In genomic region chr3:163626753-163627152, GRCh38 we compare ENCODE assay signal across 24 cellular contexts.
"Had no signal": no experiment of that assay in that cellular context is flagged by ENCODE, and none has a peak within 500 bp of the region (broad histone marks: within the 10 kb centered on the region; RNA-seq: fewer than 3 reads in every experiment).

No MANE protein-coding gene starts in this region.

- H3K36me3 Mint-ChIP-seq: immature natural killer cell had no signal

- H3K4me3 ChIP-seq: colonic mucosa, esophagus muscularis mucosa, gastroesophageal sphincter, heart left ventricle, hepatocyte, left lung, lower lobe of right lung had no signal

- H3K27ac ChIP-seq: colonic mucosa, epithelial cell of prostate, esophagus muscularis mucosa, foreskin keratinocyte, gastroesophageal sphincter, heart left ventricle, hepatocyte, left lung, lower lobe of right lung had no signal

- H3K4me3 Mint-ChIP-seq: dendritic cell treated with granulocyte-macrophage colony-stimulating factor and Interleukin-4, amounts not matched to agents 40 ng/mL and 50 ng/mL, for 4 days; effector memory CD8-positive, alpha-beta T cell; endodermal cell; immature natural killer cell had no signal

- H3K9me3 ChIP-seq: colonic mucosa, esophagus muscularis mucosa, gastroesophageal sphincter, heart left ventricle, left lung, lower lobe of right lung had no signal

- H2AFZ ChIP-seq: hepatocyte had no signal

- H3K27me3 Mint-ChIP-seq: dendritic cell treated with granulocyte-macrophage colony-stimulating factor and Interleukin-4, amounts not matched to agents 40 ng/mL and 50 ng/mL, for 4 days; effector memory CD8-positive, alpha-beta T cell had no signal

- H3K79me2 ChIP-seq: hepatocyte had no signal

- DNase-seq: colonic mucosa; cortex of kidney; effector CD8-positive, alpha-beta T cell; effector memory CD8-positive, alpha-beta T cell; endodermal cell; erythroblast; foreskin keratinocyte; heart left ventricle; hypothalamus; immature natural killer cell; islet precursor cell; left cardiac atrium; left ventricle myocardium superior; lower lobe of right lung; mesendoderm; midbrain had no signal

- H3K36me3 ChIP-seq: colonic mucosa, esophagus muscularis mucosa, gastroesophageal sphincter, heart left ventricle, left lung, lower lobe of right lung had no signal

- H3K27ac Mint-ChIP-seq: dendritic cell treated with granulocyte-macrophage colony-stimulating factor and Interleukin-4, amounts not matched to agents 40 ng/mL and 50 ng/mL, for 4 days; effector memory CD8-positive, alpha-beta T cell; endodermal cell; immature natural killer cell had no signal

- ATAC-seq: effector memory CD8-positive, alpha-beta T cell; foreskin keratinocyte; gastroesophageal sphincter; heart left ventricle; left cardiac atrium; left lung; left ventricle myocardium superior; lower lobe of right lung had no signal

- H3K4me2 ChIP-seq: hepatocyte had no signal

- H3K9me3 Mint-ChIP-seq: dendritic cell treated with granulocyte-macrophage colony-stimulating factor and Interleukin-4, amounts not matched to agents 40 ng/mL and 50 ng/mL, for 4 days; endodermal cell had no signal

- H3K27me3 ChIP-seq: colonic mucosa, esophagus muscularis mucosa, foreskin keratinocyte, gastroesophageal sphincter, heart left ventricle, hepatocyte, left lung had no signal

- H3K4me1 ChIP-seq: colonic mucosa, esophagus muscularis mucosa, foreskin keratinocyte, gastroesophageal sphincter, heart left ventricle, left lung, lower lobe of right lung had no signal

- FAIRE-seq: endometrium, frontal cortex had no signal

- H3K4me1 Mint-ChIP-seq: immature natural killer cell had no signal
